ENCODE assay signal across 27 cellular contexts in genomic region chr10:37285063-37285462, GRCh38.
"Had no signal": no experiment of that assay in that cellular context is flagged by ENCODE, and none has a peak within 500 bp of the region (broad histone marks: within the 10 kb centered on the region; RNA-seq: fewer than 3 reads in every experiment).

No MANE protein-coding gene starts in this region.

- H3K4me3 ChIP-seq: ovary, psoas muscle, right lobe of liver, skin epidermis, smooth muscle cell, spleen, suprapubic skin, testis, tibial artery, transverse colon, vagina had no signal

- H3K36me3 ChIP-seq: ovary, right lobe of liver, spleen, suprapubic skin, tibial artery, transverse colon, vagina had no signal

- DNase-seq: naive thymus-derived CD4-positive, alpha-beta T cell; natural killer cell; occipital lobe; ovary; posterior cingulate gyrus; psoas muscle; right lobe of liver; spleen; stimulated activated CD4-positive, alpha-beta T cell treated with anti-CD3 and anti-CD28 coated beads, Interleukin-12 subunit alpha, Interleukin-12 subunit beta, amount 100 ng/mL, for 4 hours; stimulated activated CD4-positive, alpha-beta T cell treated with anti-CD3 and anti-CD28 coated beads, Interleukin-1b, Interleukin-23, amount 100 ng/mL, for 48 hours; stimulated activated CD4-positive, alpha-beta T cell treated with anti-CD3 and anti-CD28 coated beads, Interleukin-4, amount 100 ng/mL, for 1 hour; stimulated activated CD4-positive, alpha-beta T cell treated with anti-CD3 and anti-CD28 coated beads, Interleukin-4, amount 100 ng/mL, for 4 hours; stimulated activated CD8-positive, alpha-beta memory T cell treated with anti-CD3 and anti-CD28 coated beads, Interleukin-4, amount 100 ng/mL, for 48 hours; stimulated activated naive CD4-positive, alpha-beta T cell; stimulated activated naive CD8-positive, alpha-beta T cell treated with anti-CD3 and anti-CD28 coated beads, Interleukin-15, amount 100 ng/mL, for 72 hours; stimulated activated naive CD8-positive, alpha-beta T cell treated with anti-CD3 and anti-CD28 coated beads, Interleukin-15, Interleukin-2, amounts not matched to agents 100 U/mL and 50 U/mL, for 24 hours; substantia nigra; testis; tibial artery; transverse colon had no signal

- ATAC-seq: naive thymus-derived CD4-positive, alpha-beta T cell; natural killer cell; psoas muscle; right cardiac atrium; stimulated activated memory B cell treated with anti-CD40 and anti-IgM and Interleukin-4, amounts not matched to agents 10 μg/mL and 1 μg/mL and 100 μg/mL, for 72 hours; stimulated activated naive CD8-positive, alpha-beta T cell treated with anti-CD3 and anti-CD28 coated beads, Interleukin-15, amount 100 ng/mL, for 72 hours; stimulated activated naive CD8-positive, alpha-beta T cell treated with anti-CD3 and anti-CD28 coated beads, Interleukin-15, Interleukin-2, amounts not matched to agents 100 U/mL and 50 U/mL, for 24 hours had no signal

- H3K4me1 ChIP-seq: parathyroid adenoma, psoas muscle, right lobe of liver, spleen, suprapubic skin, testis, tibial artery, transverse colon, vagina had no signal

- H3K9me3 ChIP-seq: ovary, psoas muscle, right lobe of liver, testis, transverse colon, vagina had no signal

- H3K27ac ChIP-seq: ovary, parathyroid adenoma, psoas muscle, right lobe of liver, skin epidermis, spleen, suprapubic skin, testis, tibial artery, transverse colon, vagina had no signal

- H3K27me3 ChIP-seq: ovary, right lobe of liver, spleen, suprapubic skin, testis, tibial artery, transverse colon, vagina had no signal
